1 cellular context compared by ENCODE assay signal in the genomic region with DNA sequence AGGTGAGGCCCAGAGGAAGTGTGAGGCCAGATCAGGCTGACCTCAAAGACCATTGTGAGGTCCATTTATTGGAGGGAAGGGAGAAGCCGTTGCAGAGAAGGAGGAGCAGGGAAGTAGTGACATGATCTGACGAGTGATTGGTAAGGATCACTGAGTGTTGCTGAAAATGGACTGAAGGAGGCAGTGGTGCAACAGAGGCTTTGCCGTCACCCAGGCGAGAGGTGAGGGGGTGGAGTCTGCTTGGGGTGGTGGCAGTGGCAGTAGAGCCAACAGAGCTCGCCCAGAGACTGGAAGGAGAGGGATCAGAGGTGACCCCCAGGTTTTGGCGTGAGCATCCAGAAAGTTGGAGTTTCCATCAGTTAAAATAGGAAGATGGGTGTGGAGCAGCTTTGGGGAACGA.
TF ChIP-seq lines count a peak whose summit lies in the region.

No MANE protein-coding gene starts in this region.

TF ChIP-seq in K562, 482 proteins besides CTCF, POLR2A, EP300 and RAD21 (continued from another document):
- TF ChIP-seq UBTF (IDR thresholded peaks at IDR 0.05; ENCODE audit: borderline replicate concordance in 1 of 2, low read depth in 2 of 2, low read length in 2 of 2) (no peak), WHSC1 (IDR thresholded peaks at IDR 0.05; ENCODE audit: low read length) (no peak), ZBED1 (IDR thresholded peaks at IDR 0.05) (no peak), GABPB1 (CRISPR knock-in tag; IDR thresholded peaks at IDR 0.05) (no peak), ZNF445 (CRISPR knock-in tag; IDR thresholded peaks at IDR 0.05; ENCODE audit: low read depth) (no peak), ZNF644 (tag; IDR thresholded peaks at IDR 0.05; ENCODE audit: low read depth) (no peak)
- TF ChIP-seq, protein P1, sequence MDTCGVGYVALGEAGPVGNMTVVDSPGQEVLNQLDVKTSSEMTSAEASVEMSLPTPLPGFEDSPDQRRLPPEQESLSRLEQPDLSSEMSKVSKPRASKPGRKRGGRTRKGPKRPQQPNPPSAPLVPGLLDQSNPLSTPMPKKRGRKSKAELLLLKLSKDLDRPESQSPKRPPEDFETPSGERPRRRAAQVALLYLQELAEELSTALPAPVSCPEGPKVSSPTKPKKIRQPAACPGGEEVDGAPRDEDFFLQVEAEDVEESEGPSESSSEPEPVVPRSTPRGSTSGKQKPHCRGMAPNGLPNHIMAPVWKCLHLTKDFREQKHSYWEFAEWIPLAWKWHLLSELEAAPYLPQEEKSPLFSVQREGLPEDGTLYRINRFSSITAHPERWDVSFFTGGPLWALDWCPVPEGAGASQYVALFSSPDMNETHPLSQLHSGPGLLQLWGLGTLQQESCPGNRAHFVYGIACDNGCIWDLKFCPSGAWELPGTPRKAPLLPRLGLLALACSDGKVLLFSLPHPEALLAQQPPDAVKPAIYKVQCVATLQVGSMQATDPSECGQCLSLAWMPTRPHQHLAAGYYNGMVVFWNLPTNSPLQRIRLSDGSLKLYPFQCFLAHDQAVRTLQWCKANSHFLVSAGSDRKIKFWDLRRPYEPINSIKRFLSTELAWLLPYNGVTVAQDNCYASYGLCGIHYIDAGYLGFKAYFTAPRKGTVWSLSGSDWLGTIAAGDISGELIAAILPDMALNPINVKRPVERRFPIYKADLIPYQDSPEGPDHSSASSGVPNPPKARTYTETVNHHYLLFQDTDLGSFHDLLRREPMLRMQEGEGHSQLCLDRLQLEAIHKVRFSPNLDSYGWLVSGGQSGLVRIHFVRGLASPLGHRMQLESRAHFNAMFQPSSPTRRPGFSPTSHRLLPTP (IDR thresholded peaks at IDR 0.05; ENCODE audit: borderline replicate concordance, extremely low read depth, insufficient read length): no peak
- TF ChIP-seq, protein P2, sequence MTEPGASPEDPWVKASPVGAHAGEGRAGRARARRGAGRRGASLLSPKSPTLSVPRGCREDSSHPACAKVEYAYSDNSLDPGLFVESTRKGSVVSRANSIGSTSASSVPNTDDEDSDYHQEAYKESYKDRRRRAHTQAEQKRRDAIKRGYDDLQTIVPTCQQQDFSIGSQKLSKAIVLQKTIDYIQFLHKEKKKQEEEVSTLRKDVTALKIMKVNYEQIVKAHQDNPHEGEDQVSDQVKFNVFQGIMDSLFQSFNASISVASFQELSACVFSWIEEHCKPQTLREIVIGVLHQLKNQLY (CRISPR knock-in tag; conservative IDR thresholded peaks at IDR 0.05): no peak
